ENCODE assay signal across 28 cellular contexts in genomic region chr9:20031836-20032235, GRCh38.
"Had no signal": no experiment of that assay in that cellular context is flagged by ENCODE, and none has a peak within 500 bp of the region (broad histone marks: within the 10 kb centered on the region; RNA-seq: fewer than 3 reads in every experiment).

No MANE protein-coding gene starts in this region.

- DNase-seq: activated CD4-positive, alpha-beta memory T cell treated with anti-CD3 and anti-CD28 coated beads, Interleukin-2, amount 10 ng/mL, durations not matched to agents 7 days and 5 days; activated CD4-positive, alpha-beta T cell treated with anti-CD3 and anti-CD28 coated beads for 1 hour; activated CD4-positive, alpha-beta T cell treated with anti-CD3 and anti-CD28 coated beads, Interleukin-2, amount 10 ng/mL, durations not matched to agents 7 days and 5 days; activated CD8-positive, alpha-beta memory T cell treated with anti-CD3 and anti-CD28 coated beads, Interleukin-2, amount 50 U/mL, for 48 hours; activated gamma-delta T cell treated with Interleukin-2 at 50 U/mL for 16 hours; activated naive CD4-positive, alpha-beta T cell treated with anti-CD3 and anti-CD28 coated beads, Interleukin-2, amount 50 U/mL, for 16 hours; activated T-cell treated with anti-CD3 and anti-CD28 coated beads, Interleukin-2, amount 50 U/mL, for 24 hours; amygdala; colonic mucosa; dorsolateral prefrontal cortex; effector memory CD8-positive, alpha-beta T cell; erythroblast; hypothalamus; kidney glomerular epithelial cell; posterior cingulate gyrus; right lobe of liver; small intestine; stimulated activated CD4-positive, alpha-beta T cell treated with anti-CD3 and anti-CD28 coated beads, Interleukin-4, amount 100 ng/mL, for 24 hours; stimulated activated CD8-positive, alpha-beta memory T cell treated with anti-CD3 and anti-CD28 coated beads, Interleukin-4, amount 100 ng/mL, for 48 hours; stimulated activated naive CD8-positive, alpha-beta T cell treated with anti-CD3 and anti-CD28 coated beads, Interleukin-15, amount 100 ng/mL, for 72 hours; T-helper 2 cell; tibial artery; upper lobe of right lung had no signal

- H3K4me3 ChIP-seq: colonic mucosa, dorsolateral prefrontal cortex, gastroesophageal sphincter, lung, right lobe of liver, tibial artery, upper lobe of right lung had no signal

- H3K4me1 ChIP-seq: colonic mucosa, right lobe of liver had no signal

- H3K27ac ChIP-seq: colonic mucosa, dorsolateral prefrontal cortex, right lobe of liver, tibial artery, upper lobe of right lung had no signal

- H3K27me3 ChIP-seq: colonic mucosa, gastroesophageal sphincter, right lobe of liver, tibial artery, upper lobe of right lung had no signal

- H3K36me3 ChIP-seq: colonic mucosa, gastroesophageal sphincter, right lobe of liver, tibial artery, upper lobe of right lung had no signal

- H3K9me3 ChIP-seq: colonic mucosa, gastroesophageal sphincter, right lobe of liver, tibial artery, upper lobe of right lung had no signal

- ATAC-seq: activated T-helper 17 cell treated with anti-CD3 and anti-CD28 coated beads, Interleukin-2, amount 50 U/mL, for 72 hours; effector memory CD8-positive, alpha-beta T cell; left lobe of liver; right lobe of liver; stimulated activated memory B cell treated with anti-CD40 and anti-IgM and Interleukin-4, amounts not matched to agents 10 μg/mL and 1 μg/mL and 100 μg/mL, for 72 hours; stimulated activated naive CD8-positive, alpha-beta T cell treated with anti-CD3 and anti-CD28 coated beads, Interleukin-15, amount 100 ng/mL, for 72 hours; upper lobe of right lung had no signal
